6 cellular contexts compared by ENCODE assay signal in genomic region chr5:173622183-173622582, GRCh38. TPM values are rescaled to one million over a fixed set of nuclear protein-coding genes. Genes with fewer than 3 reads are reported as not detected.
DNase-seq lines count a peak whose midpoint lies in the region; ATAC-seq, FAIRE-seq and TF ChIP-seq lines count a peak whose summit lies in the region.
"Not testable (repeated sequence)": the region's sequence is repeated elsewhere in the genome, so short reads cannot be mapped to it uniquely, and the experiment has no call there.

No MANE protein-coding gene starts in this region.

- H3K9me3 Mint-ChIP-seq in neural progenitor cell, result not testable (repeated sequence)

- H3K4me2 ChIP-seq in PC-3 (ENCODE audit: low read length); K562 (ENCODE audit: insufficient read depth, low read length); neural progenitor cell: not testable (repeated sequence)
- peak overlapping the region; percentile 50 for H3K4me2 ChIP-seq in HepG2 (ENCODE audit: low read depth, low read length)

- peaks cover 26% of the 10 kb centered on the region for H3K4me1 Mint-ChIP-seq in neural progenitor cell

- in situ Hi-C loops in K562 (cut with MboI); HepG2 (cut with HindIII; ENCODE audit: extremely low pct_ligation_motif_present, low pct_unique_long_range_greater_than_20kb): not testable (repeated sequence)

- H3K9me2 ChIP-seq in PC-3 (replicated peaks; ENCODE audit: low read length), result not testable (repeated sequence)

- POLR2A ChIA-PET in PC-3 (lab: Charles Lee; ENCODE audit: unreplicated experiment); K562 (lab: Yijun Ruan, JAX): not testable (repeated sequence)
- POLR2A ChIA-PET in HepG2 (lab: Yijun Ruan, JAX), result interaction anchor here (1.0 to 1.7 kb wide), 5 partner anchors 99 to 351 kb away, joined by 3 to 6 read pairs (median 5); no protein-coding TSS in a partner anchor

- intact Hi-C loops in PC-3 (cut with micrococcal nuclease), result not testable (repeated sequence)
- intact Hi-C loops in K562 (cut with micrococcal nuclease) (loop anchor here (10.0 kb wide), 1 partner anchor 143 kb away; no protein-coding TSS in a partner anchor), HepG2 (cut with micrococcal nuclease; ENCODE audit: unreplicated experiment) (loop anchor here (5.0 kb wide), 1 partner anchor 50 kb away; no protein-coding TSS in a partner anchor)

- H3K27ac Mint-ChIP-seq in neural progenitor cell, result peak overlapping the region; percentile 50

- FAIRE-seq in K562 (lab: Jason Lieb, UNC); HepG2 (lab: Jason Lieb, UNC); small intestine (lab: Jason Lieb, UNC): not testable (repeated sequence)

- H3K27ac ChIP-seq in PC-3 (ENCODE audit: low read length); K562 (ENCODE audit: extremely low read depth, low read depth, low read length); neural progenitor cell; small intestine (ENCODE audit: low read depth in 1 of 2, low read length in 1 of 2): not testable (repeated sequence)
- H3K27ac ChIP-seq in HepG2 (ENCODE audit: extremely low read length, insufficient read depth, low read length), result peak overlapping the region; percentile 51

- not testable (repeated sequence) for BruUV-seq in PC-3 (replicated peaks; lab: Mats Ljungman, UMichigan); K562 (replicated peaks; lab: Mats Ljungman, UMichigan); HepG2 (replicated peaks; lab: Mats Ljungman, UMichigan)

- H3K9me1 ChIP-seq in K562 (ENCODE audit: control insufficient read depth, insufficient read depth, low read length), result not testable (repeated sequence)

- CTCF ChIA-PET in PC-3 (lab: Charles Lee); K562 (lab: Yijun Ruan, JAX; ENCODE audit: low intra/inter-chr PET ratio); HepG2 (lab: Yijun Ruan, JAX; ENCODE audit: low intra/inter-chr PET ratio, low total read pairs): not testable (repeated sequence)

- not testable (repeated sequence) for H3K27me3 ChIP-seq in PC-3 (ENCODE audit: low read length); K562 (ENCODE audit: control insufficient read depth in 2 of 2, insufficient read depth in 2 of 2, low read length in 2 of 2); HepG2 (ENCODE audit: control insufficient read depth in 1 of 2, insufficient read depth in 2 of 2, low read length in 2 of 2); neural progenitor cell; small intestine (ENCODE audit: control insufficient read depth in 2 of 2, insufficient read depth in 2 of 2, low read length in 2 of 2)

- H3K9me3 ChIP-seq in PC-3 (ENCODE audit: low read length); K562 (replicated peaks; ENCODE audit: control insufficient read depth, insufficient read depth, low read depth, low read length); HepG2 (ENCODE audit: low read length); neural progenitor cell (ENCODE audit: low read depth); small intestine (ENCODE audit: control insufficient read depth, low read depth): not testable (repeated sequence)

- not testable (repeated sequence) for H3K27me3 Mint-ChIP-seq in neural progenitor cell (ENCODE audit: insufficient read depth, low read depth)

- H3K4me1 ChIP-seq in PC-3 (ENCODE audit: insufficient read depth, low read length) (peaks cover 17% of the 10 kb centered on the region; the same call in 1 of the 2 replicates), K562 (replicated peaks in 1 of 2; ENCODE audit: control insufficient read depth in 2 of 2, insufficient read depth in 2 of 2, low read length in 2 of 2) (peaks cover 0 to 11% of the 10 kb centered on the region in 2 experiments; a peak in 4 of 5 replicates), HepG2 (ENCODE audit: insufficient read depth, low read length) (peaks cover 82% of the 10 kb centered on the region)
- not testable (repeated sequence) for H3K4me1 ChIP-seq in neural progenitor cell; small intestine (ENCODE audit: control insufficient read depth in 2 of 2, insufficient read depth in 1 of 2, low read depth in 1 of 2, low read length in 1 of 2)

- ATAC-seq in PC-3, K562, HepG2: not testable (repeated sequence)

- H3K9ac ChIP-seq in PC-3 (ENCODE audit: low read length); K562 (ENCODE audit: insufficient read depth in 1 of 2, low read depth in 2 of 2, low read length in 2 of 2); HepG2 (ENCODE audit: insufficient read depth, low read depth, low read length); neural progenitor cell: not testable (repeated sequence)

- H3K4me3 ChIP-seq in PC-3 (ENCODE audit: low read length); K562; epithelial cell of esophagus (ENCODE audit: low read length); HepG2 (replicated peaks in 1 of 3; ENCODE audit: insufficient read depth in 1 of 3, low read depth in 2 of 3, low read length in 3 of 3); neural progenitor cell; small intestine (ENCODE audit: low read depth in 1 of 2, low read length in 2 of 2): not testable (repeated sequence)

- H3K4me3 Mint-ChIP-seq in neural progenitor cell, result not testable (repeated sequence)

- H3F3A ChIP-seq in PC-3 (ENCODE audit: low read length, unreplicated experiment); neural progenitor cell (ENCODE audit: low read depth): not testable (repeated sequence)

- TF ChIP-seq POLR2A in K562 (conservative IDR thresholded peaks at IDR 0.05); HepG2 (IDR thresholded peaks at IDR 0.05; ENCODE audit: insufficient read depth in 1 of 2, low read depth in 2 of 2, low read length in 2 of 2): not testable (repeated sequence)

- TF ChIP-seq RAD21 in K562 (CRISPR knock-in tag; conservative IDR thresholded peaks at IDR 0.05 in 1 of 2, IDR thresholded peaks at IDR 0.05 in 1 of 2); HepG2 (CRISPR knock-in tag; IDR thresholded peaks at IDR 0.05): not testable (repeated sequence)

- TF ChIP-seq EP300 in K562 (IDR thresholded peaks at IDR 0.05; ENCODE audit: low read length); HepG2 (IDR thresholded peaks at IDR 0.05; ENCODE audit: low read depth in 2 of 2, low read length in 2 of 2); HepG2 (CRISPR knock-in tag; IDR thresholded peaks at IDR 0.05; ENCODE audit: borderline replicate concordance): not testable (repeated sequence)

- H3K36me3 ChIP-seq in PC-3 (ENCODE audit: low read depth, low read length); K562 (ENCODE audit: control insufficient read depth, insufficient read depth, low read length); HepG2 (replicated peaks in 1 of 2; ENCODE audit: control insufficient read depth in 1 of 2, insufficient read depth in 2 of 2, low read length in 2 of 2); neural progenitor cell; small intestine (ENCODE audit: control insufficient read depth in 2 of 2, insufficient read depth in 2 of 2, low read length in 2 of 2): not testable (repeated sequence)

- 63% methylated on average over 6 of the region's 11 CpGs for WGBS in K562 (ENCODE audit: insufficient coverage, low coverage, missing lambda C conversion rate)
- 62% methylated on average over 11 of the region's 11 CpGs for WGBS in HepG2 (ENCODE audit: low lambda C conversion rate)
- WGBS in small intestine, 3 donors, result 70 to 83% (median 74%) methylated on average over 11 of the region's 11 CpGs

- DNase-seq in PC-3 (peak; percentile 26), epithelial cell of esophagus (ENCODE audit: low read depth) (peak; percentile 30), small intestine (peak; percentile 18)
- not testable (repeated sequence) for DNase-seq in K562 (ENCODE audit: extremely low read depth in 1 of 4, low spot score in 3 of 4); HepG2 (ENCODE audit: low spot score); neural progenitor cell (ENCODE audit: low spot score)

- not testable (repeated sequence) for H3K79me2 ChIP-seq in PC-3 (ENCODE audit: low read length); K562 (ENCODE audit: control insufficient read depth, insufficient read depth, low read length); HepG2 (ENCODE audit: insufficient read depth, low read length); neural progenitor cell (ENCODE audit: low read depth)

- not testable (repeated sequence) for H3K36me3 Mint-ChIP-seq in neural progenitor cell

- not testable (repeated sequence) for TF ChIP-seq CTCF in PC-3 (conservative IDR thresholded peaks at IDR 0.05; ENCODE audit: low read depth, low read length); K562 (IDR thresholded peaks at IDR 0.05 in 2 of 3, conservative IDR thresholded peaks at IDR 0.05 in 1 of 3; ENCODE audit: insufficient read depth in 2 of 3, low read depth in 1 of 3, low read length in 3 of 3); epithelial cell of esophagus (IDR thresholded peaks at IDR 0.05; ENCODE audit: insufficient read depth, low read depth, low read length, missing control alignments); HepG2 (CRISPR knock-in tag; IDR thresholded peaks at IDR 0.05); neural progenitor cell (IDR thresholded peaks at IDR 0.05)

- not testable (repeated sequence) for H4K20me1 ChIP-seq in PC-3 (ENCODE audit: low read length); K562 (replicated peaks; ENCODE audit: control insufficient read depth, insufficient read depth, low read length); HepG2 (ENCODE audit: insufficient read depth, low read length); neural progenitor cell (ENCODE audit: low read depth)

- not testable (repeated sequence) for H2AFZ ChIP-seq in PC-3 (ENCODE audit: low read length); K562 (ENCODE audit: low read depth, low read length); HepG2 (ENCODE audit: low read length)
- peak overlapping the region; percentile 18 for H2AFZ ChIP-seq in neural progenitor cell (replicated peaks)

RNA-seq across cellular contexts. Expression of gene BOD1, which starts 5.7 kb away (rescaled TPM):
- total RNA-seq in PC-3 (2014; rRNA removed), result 153 and 160 TPM in 2 replicates
- total RNA-seq in K562 (2011; cell fraction: chromatin; rRNA removed; ENCODE audit: low replicate concordance), result 16.7 and 29.4 TPM in 2 replicates
- total RNA-seq in K562 (2011; cell fraction: nucleolus; rRNA removed), result 12.8 and 14.3 TPM in 2 replicates
- 20.2 and 24.8 TPM in 2 replicates for total RNA-seq in K562 (2011; cell fraction: nucleoplasm; rRNA removed)
- 19.3 and 20.3 TPM in 2 replicates for total RNA-seq in K562 (2014; rRNA removed)
- total RNA-seq in K562 (2014; rRNA removed; fragmentation: Illumina TruSeq; extraction: Trizol), result 20.2 and 22.6 TPM in 2 replicates
- total RNA-seq in K562 (2015; rRNA removed; fragmentation: Illumina TruSeq; extraction: Trizol), result 31.1 and 31.5 TPM in 2 replicates
- 17.9 and 22.0 TPM in 2 replicates for total RNA-seq in K562 (2021)
- 31.6 and 35.6 TPM in 2 replicates for polyA plus RNA-seq in K562 (2011; rRNA removed)
- polyA plus RNA-seq in K562 (2011; cell fraction: cytosol; rRNA removed), result 12.4 and 22.2 TPM in 2 replicates
- 56.7 and 79.6 TPM in 2 replicates for polyA plus RNA-seq in K562 (2011; cell fraction: nucleus; rRNA removed)
- polyA plus RNA-seq in K562 (2012), result 18.4 and 19.0 TPM in 2 replicates
- polyA plus RNA-seq in K562 (2014; fragmentation: Illumina TruSeq; extraction: Trizol), result 22.0 and 24.6 TPM in 2 replicates
- 10 to 100 TPM; 10.1 to 10.8 TPM for polyA plus RNA-seq in K562 (2014; fragmentation: Nextera tagmentation; extraction: Ambion mirVana)
- polyA plus RNA-seq in K562 (2014; rRNA removed), result 23.8 and 26.7 TPM in 2 replicates
- polyA minus RNA-seq in K562 (2011; rRNA and poly(A)+ RNA removed), result 29.3 and 39.7 TPM in 2 replicates
- 8.3 and 10.8 TPM in 2 replicates for polyA minus RNA-seq in K562 (2011; cell fraction: cytosol; rRNA and poly(A)+ RNA removed)
- 14.5 and 37.8 TPM in 2 replicates for polyA minus RNA-seq in K562 (2011; cell fraction: nucleus; rRNA and poly(A)+ RNA removed)
- 103 and 107 TPM in 2 replicates for total RNA-seq in HepG2 (2016; rRNA removed; fragmentation: Illumina TruSeq; extraction: Trizol)
- total RNA-seq in HepG2 (2016; cell fraction: cytosol; rRNA removed; fragmentation: Illumina TruSeq; extraction: Trizol; ENCODE audit: low read depth), result 294 and 338 TPM in 2 replicates
- 97.4 and 104 TPM in 2 replicates for total RNA-seq in HepG2 (2016; cell fraction: insoluble cytoplasmic fraction; rRNA removed; fragmentation: Illumina TruSeq; extraction: Trizol)
- 322 and 357 TPM in 2 replicates for total RNA-seq in HepG2 (2016; cell fraction: membrane; rRNA removed; fragmentation: Illumina TruSeq; extraction: Trizol)
- total RNA-seq in HepG2 (2016; cell fraction: nucleus; rRNA removed; fragmentation: Illumina TruSeq; extraction: Trizol), result 52.9 and 56.3 TPM in 2 replicates
- 68.6 and 81.5 TPM in 2 replicates for polyA plus RNA-seq in HepG2 (2011; rRNA removed)
- 64.4 and 81.3 TPM in 2 replicates for polyA plus RNA-seq in HepG2 (2011; cell fraction: cytosol; rRNA removed)
- 46.1 and 59.4 TPM in 2 replicates for polyA plus RNA-seq in HepG2 (2011; cell fraction: nucleus; rRNA removed)
- polyA plus RNA-seq in HepG2 (2012), result 97.1 and 100 TPM in 2 replicates
- polyA plus RNA-seq in HepG2 (2016; cell fraction: cytosol; fragmentation: Illumina TruSeq; extraction: Trizol; ENCODE audit: low read depth), result 345 and 348 TPM in 2 replicates
- polyA plus RNA-seq in HepG2 (2016; cell fraction: insoluble cytoplasmic fraction; fragmentation: Illumina TruSeq; extraction: Trizol; ENCODE audit: low read depth), result 95.3 and 104 TPM in 2 replicates
- 290 and 313 TPM in 2 replicates for polyA plus RNA-seq in HepG2 (2016; cell fraction: membrane; fragmentation: Illumina TruSeq; extraction: Trizol; ENCODE audit: low read depth)
- 82.4 and 85.5 TPM in 2 replicates for polyA plus RNA-seq in HepG2 (2016; cell fraction: nucleus; fragmentation: Illumina TruSeq; extraction: Trizol; ENCODE audit: insufficient read depth, low read depth)
- polyA minus RNA-seq in HepG2 (2011; rRNA and poly(A)+ RNA removed; ENCODE audit: low replicate concordance), result 36.5 and 45.8 TPM in 2 replicates
- polyA minus RNA-seq in HepG2 (2011; cell fraction: cytosol; rRNA and poly(A)+ RNA removed), result 34.5 and 35.2 TPM in 2 replicates
- 47.1 and 52.1 TPM in 2 replicates for polyA minus RNA-seq in HepG2 (2011; cell fraction: nucleus; rRNA and poly(A)+ RNA removed)
- 144 and 175 TPM in 2 replicates for total RNA-seq in neural progenitor cell (ENCODE audit: low replicate concordance)
- polyA plus RNA-seq in small intestine, result 10 to 100 TPM; 22.4 to 48.8 (median 24.3) TPM
